ENCODE assay signal across 20 cellular contexts in genomic region chr7:143376396-143376795, GRCh38. TPM values are rescaled to one million over a fixed set of nuclear protein-coding genes. Genes with fewer than 3 reads are reported as not detected.
DNase-seq lines count a peak whose midpoint lies in the region; ATAC-seq, FAIRE-seq and TF ChIP-seq lines count a peak whose summit lies in the region.
"Had no signal": no experiment of that assay in that cellular context is flagged by ENCODE, and none has a peak within 500 bp of the region (broad histone marks: within the 10 kb centered on the region; RNA-seq: fewer than 3 reads in every experiment).

No MANE protein-coding gene starts in this region.

- no peak for FAIRE-seq in HTR-8/SVneo (lab: Jason Lieb, UNC)
- FAIRE-seq: frontal cortex, H54, small intestine had no signal

- TF ChIP-seq CTCF in CD14-positive monocyte (IDR thresholded peaks at IDR 0.05): no peak

- DNase-seq in CD14-positive monocyte (ENCODE audit: low spot score): no peak
- peak; percentile 33 for DNase-seq in GF-D8 (lab: John Stamatoyannopoulos, UW)
- DNase-seq in natural killer cell treated with Interleukin-12 subunit alpha and Interleukin-12 subunit beta and Interleukin-15 and Interleukin-18, amount 100 ng/mL, for 72 hours (ENCODE audit: low spot score): peak; percentile 64
- no peak for DNase-seq in 8988T
- DNase-seq in HTR-8/SVneo (ENCODE audit: insufficient read length, low spot score): no peak
- no peak for DNase-seq in iPS-NIHi7 (ENCODE audit: extremely low spot score)
- DNase-seq: AML-193; mesendoderm; NCI-H1436; NCI-H2227 treated with DMSO at 0.1 percent for 48 hours; occipital lobe; small intestine; stimulated activated naive B cell treated with anti-CD40 and anti-IgM and Interleukin-4, amounts not matched to agents 10 μg/mL and 1 μg/mL and 100 μg/mL, for 72 hours had no signal

- peak overlapping the region; percentile 41 to 86 for H3K4me3 Mint-ChIP-seq in CD14-positive monocyte
- peak overlapping the region; percentile 62 for H3K4me3 Mint-ChIP-seq in activated T-helper 17 cell treated with anti-CD3 and anti-CD28 coated beads, Interleukin-2, amount 50 U/mL, for 72 hours
- H3K4me3 Mint-ChIP-seq in natural killer cell treated with Interleukin-12 subunit alpha and Interleukin-12 subunit beta and Interleukin-15 and Interleukin-18, amount 100 ng/mL, for 72 hours: peak overlapping the region; percentile 74
- H3K4me3 Mint-ChIP-seq: stimulated activated naive B cell treated with anti-CD40 and anti-IgM and Interleukin-4, amounts not matched to agents 10 μg/mL and 1 μg/mL and 100 μg/mL, for 72 hours had no signal

- ATAC-seq in activated T-helper 17 cell treated with anti-CD3 and anti-CD28 coated beads, Interleukin-2, amount 50 U/mL, for 72 hours (replicated peaks): no peak
- no peak for ATAC-seq in natural killer cell treated with Interleukin-12 subunit alpha and Interleukin-12 subunit beta and Interleukin-15 and Interleukin-18, amount 100 ng/mL, for 72 hours
- no peak for ATAC-seq in GM18520 (IDR thresholded peaks at IDR 0.05; ENCODE audit: unreplicated experiment)
- ATAC-seq: stimulated activated naive B cell treated with anti-CD40 and anti-IgM and Interleukin-4, amounts not matched to agents 10 μg/mL and 1 μg/mL and 100 μg/mL, for 72 hours had no signal

- H3K27ac Mint-ChIP-seq in CD14-positive monocyte: peak overlapping the region; percentile 94 to 99 (median 97)
- peak overlapping the region; percentile 92 for H3K27ac Mint-ChIP-seq in activated T-helper 17 cell treated with anti-CD3 and anti-CD28 coated beads, Interleukin-2, amount 50 U/mL, for 72 hours
- peak overlapping the region; percentile 93 to 95 for H3K27ac Mint-ChIP-seq in natural killer cell treated with Interleukin-12 subunit alpha and Interleukin-12 subunit beta and Interleukin-15 and Interleukin-18, amount 100 ng/mL, for 72 hours
- H3K27ac Mint-ChIP-seq: stimulated activated naive B cell treated with anti-CD40 and anti-IgM and Interleukin-4, amounts not matched to agents 10 μg/mL and 1 μg/mL and 100 μg/mL, for 72 hours had no signal

- peaks cover 0 to 4% of the 10 kb centered on the region in 2 donors for H3K36me3 Mint-ChIP-seq in CD14-positive monocyte
- H3K36me3 Mint-ChIP-seq in activated T-helper 17 cell treated with anti-CD3 and anti-CD28 coated beads, Interleukin-2, amount 50 U/mL, for 72 hours (ENCODE audit: low read depth): peaks cover 11% of the 10 kb centered on the region
- no peaks in the 10 kb centered on the region for H3K36me3 Mint-ChIP-seq in natural killer cell treated with Interleukin-12 subunit alpha and Interleukin-12 subunit beta and Interleukin-15 and Interleukin-18, amount 100 ng/mL, for 72 hours
- H3K36me3 Mint-ChIP-seq: stimulated activated naive B cell treated with anti-CD40 and anti-IgM and Interleukin-4, amounts not matched to agents 10 μg/mL and 1 μg/mL and 100 μg/mL, for 72 hours had no signal

- intact Hi-C loops in CD14-positive monocyte (cut with micrococcal nuclease): loop anchor here in 1 of 2 donors (10.0 kb wide), 1 partner anchor 92 kb away; the partner anchor contains the start of genes CASP2 and TMEM139

- peaks cover 83% of the 10 kb centered on the region for H3K4me1 Mint-ChIP-seq in CD14-positive monocyte
- peaks cover 58% of the 10 kb centered on the region for H3K4me1 Mint-ChIP-seq in activated T-helper 17 cell treated with anti-CD3 and anti-CD28 coated beads, Interleukin-2, amount 50 U/mL, for 72 hours
- H3K4me1 Mint-ChIP-seq in natural killer cell treated with Interleukin-12 subunit alpha and Interleukin-12 subunit beta and Interleukin-15 and Interleukin-18, amount 100 ng/mL, for 72 hours (ENCODE audit: low read depth in 2 of 2): peaks cover 70 to 79% of the 10 kb centered on the region in 2 donors

- peaks cover 0 to 2% (median 0%) of the 10 kb centered on the region in 7 donors for H3K9me3 Mint-ChIP-seq in CD14-positive monocyte
- H3K9me3 Mint-ChIP-seq in activated T-helper 17 cell treated with anti-CD3 and anti-CD28 coated beads, Interleukin-2, amount 50 U/mL, for 72 hours: no peaks in the 10 kb centered on the region
- no peaks in the 10 kb centered on the region for H3K9me3 Mint-ChIP-seq in natural killer cell treated with Interleukin-12 subunit alpha and Interleukin-12 subunit beta and Interleukin-15 and Interleukin-18, amount 100 ng/mL, for 72 hours
- H3K9me3 Mint-ChIP-seq: stimulated activated naive B cell treated with anti-CD40 and anti-IgM and Interleukin-4, amounts not matched to agents 10 μg/mL and 1 μg/mL and 100 μg/mL, for 72 hours had no signal

- H3K27me3 Mint-ChIP-seq in CD14-positive monocyte (ENCODE audit: low read depth in 3 of 3): peaks cover 0 to 5% (median 0%) of the 10 kb centered on the region in 3 donors
- H3K27me3 Mint-ChIP-seq in activated T-helper 17 cell treated with anti-CD3 and anti-CD28 coated beads, Interleukin-2, amount 50 U/mL, for 72 hours: no peaks in the 10 kb centered on the region
- no peaks in the 10 kb centered on the region for H3K27me3 Mint-ChIP-seq in natural killer cell treated with Interleukin-12 subunit alpha and Interleukin-12 subunit beta and Interleukin-15 and Interleukin-18, amount 100 ng/mL, for 72 hours
- H3K27me3 Mint-ChIP-seq: stimulated activated naive B cell treated with anti-CD40 and anti-IgM and Interleukin-4, amounts not matched to agents 10 μg/mL and 1 μg/mL and 100 μg/mL, for 72 hours had no signal

RNA-seq across cellular contexts. Expression of gene ZYX, which starts 4.7 kb away (rescaled TPM):
- 100 to 1,000 TPM; 198 to 331 TPM for polyA plus RNA-seq in CD14-positive monocyte
- 100 to 1,000 TPM; 116 to 146 TPM for total RNA-seq in activated T-helper 17 cell treated with anti-CD3 and anti-CD28 coated beads, Interleukin-2, amount 50 U/mL, for 72 hours
- 100 to 1,000 TPM in 1 of 2 donors, 10 to 100 TPM in 1; 81.6 to 114 TPM for total RNA-seq in natural killer cell treated with Interleukin-12 subunit alpha and Interleukin-12 subunit beta and Interleukin-15 and Interleukin-18, amount 100 ng/mL, for 72 hours

RNA-seq across cellular contexts. Expression of gene FAM131B, which starts 13.9 kb away (rescaled TPM):
- polyA plus RNA-seq in CD14-positive monocyte: under 1 TPM in 1 of 2 donors, not detected in 1; 0.72 TPM
- total RNA-seq in activated T-helper 17 cell treated with anti-CD3 and anti-CD28 coated beads, Interleukin-2, amount 50 U/mL, for 72 hours: 1 to 10 TPM in 1 of 2 donors, under 1 TPM in 1; 0.85 to 1.1 TPM
- total RNA-seq in natural killer cell treated with Interleukin-12 subunit alpha and Interleukin-12 subunit beta and Interleukin-15 and Interleukin-18, amount 100 ng/mL, for 72 hours: 1 to 10 TPM; 2.9 TPM
- total RNA-seq: SK-MEL-5 had no signal

RNA-seq across cellular contexts. Expression of gene EPHA1, which starts 32.3 kb away (rescaled TPM):
- polyA plus RNA-seq in CD14-positive monocyte: under 1 TPM in 1 of 2 donors, not detected in 1; 0.50 TPM
- total RNA-seq in activated T-helper 17 cell treated with anti-CD3 and anti-CD28 coated beads, Interleukin-2, amount 50 U/mL, for 72 hours: 1 to 10 TPM in 1 of 2 donors, under 1 TPM in 1; 0.65 to 1.8 TPM
- total RNA-seq in natural killer cell treated with Interleukin-12 subunit alpha and Interleukin-12 subunit beta and Interleukin-15 and Interleukin-18, amount 100 ng/mL, for 72 hours: under 1 TPM in 1 of 2 donors, not detected in 1; 0.21 TPM
- total RNA-seq: Daoy, endothelial cell of umbilical vein, occipital lobe, SK-MEL-5 had no signal

Comparison
In these comparisons a context has a peak if more than half of its experiments do, and no peak if none do; other contexts are left out.
1. DNase-seq: peak in GF-D8 (single experiment) and natural killer cell treated with Interleukin-12 subunit alpha and Interleukin-12 subunit beta and Interleukin-15 and Interleukin-18, amount 100 ng/mL, for 72 hours (single experiment); none in CD14-positive monocyte (single experiment), 8988T (single experiment), HTR-8/SVneo (single experiment) and iPS-NIHi7 (single experiment).
2. Peak in every context shown above with its lines, with median percentiles within 50 percentile points of each other: H3K27ac Mint-ChIP-seq and H3K4me3 Mint-ChIP-seq.